ENCODE assay signal across 11 cellular contexts in the genomic region with DNA sequence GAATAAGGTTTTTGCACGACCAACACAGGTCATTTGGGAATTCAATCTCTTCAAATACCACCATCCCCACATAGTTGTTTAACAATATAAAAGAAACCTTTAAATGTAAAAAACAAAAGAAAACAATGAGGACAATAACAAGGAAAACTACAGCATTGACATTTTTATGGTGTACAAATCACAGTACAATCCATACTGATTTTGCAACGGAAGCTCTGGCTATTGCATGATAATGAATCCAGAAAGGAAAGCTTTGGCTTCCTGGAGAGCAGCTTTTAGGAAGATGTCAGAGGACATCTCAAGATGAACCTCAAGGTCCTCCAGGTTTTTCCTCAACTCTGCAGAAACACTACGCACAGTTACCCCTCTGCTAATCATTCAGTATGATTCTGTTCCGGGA.
"Had no signal": no experiment of that assay in that cellular context is flagged by ENCODE, and none has a peak within 500 bp of the region (broad histone marks: within the 10 kb centered on the region; RNA-seq: fewer than 3 reads in every experiment).

No MANE protein-coding gene starts in this region.

- H3K27ac Mint-ChIP-seq: activated CD8-positive, alpha-beta T cell treated with anti-CD3 and anti-CD28 coated beads, Interleukin-2, amount 10 ng/mL, durations not matched to agents 7 days and 5 days; activated naive CD8-positive, alpha-beta T cell treated with anti-CD3 and anti-CD28 coated beads, Interleukin-2, amount 10 ng/mL, durations not matched to agents 7 days and 5 days; immature natural killer cell; naive thymus-derived CD8-positive, alpha-beta T cell; progenitor cell of endocrine pancreas had no signal

- H3K27me3 ChIP-seq: upper lobe of right lung had no signal

- ATAC-seq: activated CD8-positive, alpha-beta T cell treated with anti-CD3 and anti-CD28 coated beads, Interleukin-2, amount 10 ng/mL, durations not matched to agents 7 days and 5 days; naive thymus-derived CD8-positive, alpha-beta T cell; upper lobe of right lung had no signal

- H3K4me1 Mint-ChIP-seq: activated naive CD8-positive, alpha-beta T cell treated with anti-CD3 and anti-CD28 coated beads, Interleukin-2, amount 10 ng/mL, durations not matched to agents 7 days and 5 days; immature natural killer cell; naive thymus-derived CD8-positive, alpha-beta T cell had no signal

- H3K4me3 ChIP-seq: lung, upper lobe of right lung had no signal

- H3K36me3 ChIP-seq: upper lobe of right lung had no signal

- H3K36me3 Mint-ChIP-seq: activated naive CD8-positive, alpha-beta T cell treated with anti-CD3 and anti-CD28 coated beads, Interleukin-2, amount 10 ng/mL, durations not matched to agents 7 days and 5 days; immature natural killer cell; naive thymus-derived CD8-positive, alpha-beta T cell had no signal

- H3K9me3 Mint-ChIP-seq: activated naive CD8-positive, alpha-beta T cell treated with anti-CD3 and anti-CD28 coated beads, Interleukin-2, amount 10 ng/mL, durations not matched to agents 7 days and 5 days; naive thymus-derived CD8-positive, alpha-beta T cell had no signal

- H3K27ac ChIP-seq: upper lobe of right lung had no signal

- H3K9me3 ChIP-seq: upper lobe of right lung had no signal

- H3K4me3 Mint-ChIP-seq: activated CD8-positive, alpha-beta T cell treated with anti-CD3 and anti-CD28 coated beads, Interleukin-2, amount 10 ng/mL, durations not matched to agents 7 days and 5 days; activated naive CD8-positive, alpha-beta T cell treated with anti-CD3 and anti-CD28 coated beads, Interleukin-2, amount 10 ng/mL, durations not matched to agents 7 days and 5 days; immature natural killer cell; naive thymus-derived CD8-positive, alpha-beta T cell had no signal

- DNase-seq: activated CD8-positive, alpha-beta memory T cell treated with anti-CD3 and anti-CD28 coated beads, Interleukin-2, amount 50 U/mL, for 48 hours; activated CD8-positive, alpha-beta T cell treated with anti-CD3 and anti-CD28 coated beads, Interleukin-2, amount 10 ng/mL, durations not matched to agents 7 days and 5 days; activated naive CD8-positive, alpha-beta T cell treated with anti-CD3 and anti-CD28 coated beads, Interleukin-2, amount 10 ng/mL, durations not matched to agents 7 days and 5 days; aorta; effector CD4-positive, alpha-beta T cell; hypothalamus; immature natural killer cell; naive thymus-derived CD8-positive, alpha-beta T cell; upper lobe of right lung had no signal
